In the genomic region with DNA sequence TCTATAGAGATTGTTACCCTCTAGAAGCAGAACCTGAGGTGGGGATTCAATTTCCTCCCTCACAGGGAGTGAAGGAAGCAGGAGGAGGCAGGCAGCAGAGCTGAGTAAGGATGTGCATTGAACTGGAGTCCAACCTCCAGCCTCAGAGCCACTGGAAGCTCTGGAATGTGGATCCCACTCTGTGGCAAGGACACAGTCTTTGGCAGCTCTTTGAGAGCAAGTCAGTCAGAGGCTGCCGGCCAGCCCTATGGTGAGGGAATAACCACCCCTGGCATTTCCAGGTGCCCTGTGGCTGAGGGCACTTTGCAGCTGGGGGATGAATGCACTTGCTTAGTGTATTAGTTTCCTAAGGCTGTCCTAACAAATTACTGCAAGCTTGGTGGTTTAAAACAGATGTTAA, we compare ENCODE assay signal across 1 cellular context.
TF ChIP-seq lines count a peak whose summit lies in the region.

No MANE protein-coding gene starts in this region.

TF ChIP-seq in HepG2, 621 proteins besides CTCF, POLR2A, EP300 and RAD21 (continued from another document):
- TF ChIP-seq TEAD3 (CRISPR knock-in tag; optimal IDR thresholded peaks at IDR 0.05; ENCODE audit: borderline replicate concordance) (peak; percentile 50), JDP2 (CRISPR knock-in tag; IDR thresholded peaks at IDR 0.05; ENCODE audit: borderline replicate concordance) (no peak), ZNF225 (CRISPR knock-in tag; IDR thresholded peaks at IDR 0.05) (no peak), ZNF317 (CRISPR knock-in tag; IDR thresholded peaks at IDR 0.05) (no peak)
- TF ChIP-seq, protein P1, sequence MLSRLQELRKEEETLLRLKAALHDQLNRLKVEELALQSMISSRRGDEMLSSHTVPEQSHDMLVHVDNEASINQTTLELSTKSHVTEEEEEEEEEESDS (CRISPR knock-in tag; IDR thresholded peaks at IDR 0.05; ENCODE audit: borderline replicate concordance): no peak
